In genomic region chr3:197468866-197469382, GRCh38 we compare ENCODE assay signal across 15 cellular contexts.
DNase-seq lines count a peak whose midpoint lies in the region; ATAC-seq, FAIRE-seq and TF ChIP-seq lines count a peak whose summit lies in the region.
"Had no signal": no experiment of that assay in that cellular context is flagged by ENCODE, and none has a peak within 500 bp of the region (broad histone marks: within the 10 kb centered on the region; RNA-seq: fewer than 3 reads in every experiment).

No MANE protein-coding gene starts in this region.

- FAIRE-seq in A549 (lab: Jason Lieb, UNC): no peak

- no peak for TF ChIP-seq POLR2A in A549 (IDR thresholded peaks at IDR 0.05; ENCODE audit: low read length)

- POLR2A ChIA-PET in A549 (lab: Yijun Ruan, JAX): no interaction called here

- H3K4me1 ChIP-seq in A549 (peaks cover 65% of the 10 kb centered on the region), mucosa of descending colon (ENCODE audit: low read depth) (peaks cover 21% of the 10 kb centered on the region)

- CTCF ChIA-PET in A549 (lab: Yijun Ruan, JAX): interaction anchor here (1.1 kb wide), 1 partner anchor 10 kb away, joined by 3 read pairs; no protein-coding TSS in a partner anchor

- DNase-seq in A549 (ENCODE audit: low read depth in 1 of 2, low spot score in 1 of 2) (peak; percentile 48 to 71), LHCN-M2 (ENCODE audit: low read depth) (peak; percentile 58), epithelial cell of proximal tubule (ENCODE audit: low read depth) (peak; percentile 76), mucosa of descending colon (peak in 2 of 3 donors; percentile 40 to 48), dedifferentiated amniotic fluid mesenchymal stem cell (ENCODE audit: extremely low spot score) (no peak)
- DNase-seq in activated CD8-positive, alpha-beta memory T cell treated with anti-CD3 and anti-CD28 coated beads, Interleukin-2, amount 50 U/mL, for 4 hours: no peak
- no peak for DNase-seq in activated naive CD4-positive, alpha-beta T cell treated with Interleukin-2 at 50 U/mL for 16 hours
- DNase-seq: activated CD4-positive, alpha-beta T cell treated with anti-CD3 and anti-CD28 coated beads, Interleukin-2, amount 50 U/mL, for 1 hour; DMS79; naive thymus-derived CD4-positive, alpha-beta T cell; NCI-H1105 had no signal

- H3K4me2 ChIP-seq in A549: peak overlapping the region; percentile 62

- no peak overlapping the region for H3K4me3 ChIP-seq in A549
- no peak overlapping the region for H3K4me3 ChIP-seq in epithelial cell of proximal tubule (ENCODE audit: low read depth, low read length)
- no peak overlapping the region for H3K4me3 ChIP-seq in mucosa of descending colon
- H3K4me3 ChIP-seq: esophagus muscularis mucosa, tibial nerve had no signal

- no peaks in the 10 kb centered on the region for H3K36me3 ChIP-seq in mucosa of descending colon (ENCODE audit: low read depth)
- H3K36me3 ChIP-seq: esophagus muscularis mucosa, tibial nerve had no signal

- no peak for TF ChIP-seq EP300 in A549 (IDR thresholded peaks at IDR 0.05)

- 0% methylated on average over 5 of the region's 5 CpGs for WGBS in A549 (ENCODE audit: missing lambda C conversion rate)

- H3K27ac ChIP-seq in A549: peak overlapping the region; percentile 81 to 84
- H3K27ac ChIP-seq: esophagus muscularis mucosa, tibial nerve had no signal

- TF ChIP-seq CTCF in A549 (IDR thresholded peaks at IDR 0.05) (no peak), epithelial cell of proximal tubule (conservative IDR thresholded peaks at IDR 0.05; ENCODE audit: low read depth, low read length) (no peak), mucosa of descending colon (IDR thresholded peaks at IDR 0.05) (no peak)

- intact Hi-C loops in mucosa of descending colon (cut with DNase I, micrococcal nuclease): no loop called here

- TF ChIP-seq RAD21 in A549 (conservative IDR thresholded peaks at IDR 0.05 in 1 of 2, IDR thresholded peaks at IDR 0.05 in 1 of 2): no peak

- H3K9me3 ChIP-seq in A549: no peaks in the 10 kb centered on the region
- no peaks in the 10 kb centered on the region for H3K9me3 ChIP-seq in mucosa of descending colon
- H3K9me3 ChIP-seq: esophagus muscularis mucosa, tibial nerve had no signal

- ATAC-seq in A549 (peak; percentile 57 to 82), mucosa of descending colon (peak; percentile 89), GM19463 (IDR thresholded peaks at IDR 0.05; ENCODE audit: unreplicated experiment) (no peak)
- ATAC-seq: HCT116; naive thymus-derived CD4-positive, alpha-beta T cell had no signal

TF ChIP-seq in A549, 52 proteins besides CTCF, POLR2A, EP300 and RAD21:
- TF ChIP-seq BCL3 (IDR thresholded peaks at IDR 0.05) (no peak), MAX (IDR thresholded peaks at IDR 0.05) (0 out of 2 replicates have a peak, but pooled peaks have one; percentile 29)

Comparison
In these comparisons a context has a peak if more than half of its experiments do, and no peak if none do; other contexts are left out.
1. DNase-seq: peak in A549 (2 of 2), LHCN-M2 (single experiment), epithelial cell of proximal tubule (single experiment) and mucosa of descending colon (2 of 3); none in activated CD8-positive, alpha-beta memory T cell treated with anti-CD3 and anti-CD28 coated beads, Interleukin-2, amount 50 U/mL, for 4 hours (single experiment), activated naive CD4-positive, alpha-beta T cell treated with Interleukin-2 at 50 U/mL for 16 hours (single experiment) and dedifferentiated amniotic fluid mesenchymal stem cell (single experiment).